ENCODE assay signal across 16 cellular contexts in the genomic region with DNA sequence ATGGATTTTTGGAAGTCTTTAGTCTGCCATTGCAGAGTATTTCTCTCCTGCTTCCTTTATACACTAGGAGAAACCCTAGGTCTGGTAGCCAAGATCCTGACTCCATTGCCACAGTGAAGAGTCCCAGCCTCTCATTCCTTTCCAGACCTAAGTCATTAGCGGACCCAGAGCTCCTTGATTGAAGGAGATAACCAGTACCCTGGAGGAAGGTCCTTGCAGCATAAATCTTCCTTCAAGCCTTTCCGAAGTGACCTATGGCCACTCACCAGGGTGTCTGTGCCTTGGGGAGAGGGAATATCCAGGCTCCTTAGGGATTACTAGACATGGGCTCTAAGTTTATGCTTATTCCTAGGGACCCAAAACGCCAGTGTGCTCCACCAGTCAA. TPM values are rescaled to one million over a fixed set of nuclear protein-coding genes. Genes with fewer than 3 reads are reported as not detected.
A peak's percentile ranks its signal among the peaks of the same experiment; 100 is the strongest.
DNase-seq lines count a peak whose midpoint lies in the region; ATAC-seq lines count a peak whose summit lies in the region.
"Had no signal": no experiment of that assay in that cellular context is flagged by ENCODE, and none has a peak within 500 bp of the region (broad histone marks: within the 10 kb centered on the region; RNA-seq: fewer than 3 reads in every experiment).

No MANE protein-coding gene starts in this region.

- no peaks in the 10 kb centered on the region for H3K4me1 Mint-ChIP-seq in stimulated activated effector memory CD8-positive, alpha-beta T cell treated with anti-CD3 and anti-CD28 coated beads, Interleukin-12 subunit alpha, Interleukin-12 subunit beta, amount 100 ng/mL, for 72 hours
- H3K4me1 Mint-ChIP-seq: B cell; CD4-positive, CD25-positive, alpha-beta regulatory T cell; GM23338 had no signal

- no peak overlapping the region for H3K18ac ChIP-seq in mesendoderm (ENCODE audit: low read length)

- H2BK15ac ChIP-seq in mesendoderm (replicated peaks; ENCODE audit: low read depth) = no peak overlapping the region

- no peaks in the 10 kb centered on the region for H3K79me1 ChIP-seq in mesendoderm (ENCODE audit: low read length)

- H3K4me3 Mint-ChIP-seq in stimulated activated effector memory CD8-positive, alpha-beta T cell treated with anti-CD3 and anti-CD28 coated beads, Interleukin-12 subunit alpha, Interleukin-12 subunit beta, amount 100 ng/mL, for 72 hours = no peak overlapping the region
- H3K4me3 Mint-ChIP-seq: B cell; CD4-positive, CD25-positive, alpha-beta regulatory T cell; CD8-positive, alpha-beta T cell; GM23338; H9 had no signal

- H4K5ac ChIP-seq in mesendoderm (ENCODE audit: low read length) = no peak overlapping the region

- no peak overlapping the region for H3K56ac ChIP-seq in mesendoderm (ENCODE audit: low read length)

- no peaks in the 10 kb centered on the region for H3K27me3 ChIP-seq in mesendoderm (ENCODE audit: insufficient read depth, low read length, poor library complexity)
- H3K27me3 ChIP-seq: BLaER1 had no signal

- H3K27ac Mint-ChIP-seq in stimulated activated effector memory CD8-positive, alpha-beta T cell treated with anti-CD3 and anti-CD28 coated beads, Interleukin-12 subunit alpha, Interleukin-12 subunit beta, amount 100 ng/mL, for 72 hours = peak overlapping the region; percentile 19
- H3K27ac Mint-ChIP-seq: B cell; CD4-positive, CD25-positive, alpha-beta regulatory T cell; CD8-positive, alpha-beta T cell; GM23338; H9 had no signal

- H3K23ac ChIP-seq in mesendoderm (ENCODE audit: low read length) = no peak overlapping the region

- H2BK120ac ChIP-seq in mesendoderm (ENCODE audit: low read depth, low read length) = no peak overlapping the region

- H3K4me3 ChIP-seq in mesendoderm (ENCODE audit: low read length) = no peak overlapping the region
- H3K4me3 ChIP-seq: BLaER1, GM23338 had no signal

- H3K9me3 Mint-ChIP-seq in stimulated activated effector memory CD8-positive, alpha-beta T cell treated with anti-CD3 and anti-CD28 coated beads, Interleukin-12 subunit alpha, Interleukin-12 subunit beta, amount 100 ng/mL, for 72 hours = no peaks in the 10 kb centered on the region
- H3K9me3 Mint-ChIP-seq: CD8-positive, alpha-beta T cell; GM23338; H9 had no signal

- H3K79me2 ChIP-seq in mesendoderm (ENCODE audit: control insufficient read depth, insufficient read depth, low read length) = no peaks in the 10 kb centered on the region

- H3K9ac ChIP-seq in mesendoderm (ENCODE audit: low read length) = no peak overlapping the region
- H3K9ac ChIP-seq: BLaER1 had no signal

- peak; percentile 83 for DNase-seq in SK-N-DZ (ENCODE audit: low spot score)
- peak; percentile 30 for DNase-seq in mesendoderm
- DNase-seq in stimulated activated effector memory CD8-positive, alpha-beta T cell treated with anti-CD3 and anti-CD28 coated beads, Interleukin-12 subunit alpha, Interleukin-12 subunit beta, amount 100 ng/mL, for 72 hours (ENCODE audit: low spot score in 2 of 2) = no peak
- DNase-seq in dedifferentiated amniotic fluid mesenchymal stem cell (ENCODE audit: extremely low spot score) = no peak
- DNase-seq in UCSD-AML1 (lab: John Stamatoyannopoulos, UW; ENCODE audit: unreplicated experiment) = no peak
- DNase-seq: Caco-2; CD4-positive, CD25-positive, alpha-beta regulatory T cell; CD8-positive, alpha-beta T cell; DMS53; DMS79 treated with DMSO at 0.1 percent for 48 hours; H9 had no signal

- no peak overlapping the region for H4K8ac ChIP-seq in mesendoderm (ENCODE audit: low read depth, low read length)

- H3K36me3 Mint-ChIP-seq in stimulated activated effector memory CD8-positive, alpha-beta T cell treated with anti-CD3 and anti-CD28 coated beads, Interleukin-12 subunit alpha, Interleukin-12 subunit beta, amount 100 ng/mL, for 72 hours = peaks cover 25% of the 10 kb centered on the region

- no peaks in the 10 kb centered on the region for H3K36me3 ChIP-seq in mesendoderm (ENCODE audit: control insufficient read depth, insufficient read depth, low read length)

- no CpG with 5 or more reads among the region's 3 CpGs for WGBS in mesendoderm (ENCODE audit: extremely low coverage, insufficient coverage, low lambda C conversion rate)

- no peak overlapping the region for H3K27ac ChIP-seq in mesendoderm (ENCODE audit: low read depth, low read length)
- H3K27ac ChIP-seq: BLaER1 had no signal

- H3K4me1 ChIP-seq in mesendoderm (ENCODE audit: control insufficient read depth, low read depth, low read length) = no peaks in the 10 kb centered on the region
- H3K4me1 ChIP-seq: BLaER1 had no signal

- no peak overlapping the region for H3K4me2 ChIP-seq in mesendoderm (ENCODE audit: low read length)
- H3K4me2 ChIP-seq: BLaER1, GM23338 had no signal

- ATAC-seq in stimulated activated effector memory CD8-positive, alpha-beta T cell treated with anti-CD3 and anti-CD28 coated beads, Interleukin-12 subunit alpha, Interleukin-12 subunit beta, amount 100 ng/mL, for 72 hours = no peak
- ATAC-seq in GM19328 (IDR thresholded peaks at IDR 0.05; ENCODE audit: unreplicated experiment) = no peak
- ATAC-seq: CD8-positive, alpha-beta T cell; GM23338; HCT116 had no signal

- no peak overlapping the region for H2BK5ac ChIP-seq in mesendoderm (ENCODE audit: low read length)

- H2AK5ac ChIP-seq in mesendoderm (ENCODE audit: low read length) = no peak overlapping the region

- no peak overlapping the region for H3K4ac ChIP-seq in mesendoderm (ENCODE audit: low read depth, low read length)

RNA-seq across cellular contexts. Expression of a gene that starts 35.8 kb away (rescaled TPM):
- polyA plus RNA-seq in SK-N-DZ (2014; cell fraction: cytosol; rRNA removed) = 21.8 and 27.0 TPM in 2 replicates
- 14.7 and 24.2 TPM in 2 replicates for polyA plus RNA-seq in SK-N-DZ (2014; cell fraction: nucleus; rRNA removed)
- polyA plus RNA-seq in mesendoderm (2013, experiment 1 of 2) = 24.5 TPM
- polyA plus RNA-seq in mesendoderm (2013, experiment 2 of 2) = 23.1 TPM

RNA-seq across cellular contexts. Expression of a gene that starts 38.3 kb away (rescaled TPM):
- 0.10 and 0.60 TPM in 2 replicates for polyA plus RNA-seq in SK-N-DZ (2014; cell fraction: cytosol; rRNA removed)
- 0.13 TPM in 1 of 2 replicates, not detected in the other for polyA plus RNA-seq in SK-N-DZ (2014; cell fraction: nucleus; rRNA removed)
- polyA plus RNA-seq in mesendoderm (2013, experiment 1 of 2) = 1.7 TPM
- 1.6 TPM for polyA plus RNA-seq in mesendoderm (2013, experiment 2 of 2)
- polyA plus RNA-seq: CD4-positive, CD25-positive, alpha-beta regulatory T cell had no signal

Comparison
In these comparisons a context has a peak if more than half of its experiments do, and no peak if none do; other contexts are left out.
1. DNase-seq: peak in SK-N-DZ (single experiment) and mesendoderm (single experiment); none in stimulated activated effector memory CD8-positive, alpha-beta T cell treated with anti-CD3 and anti-CD28 coated beads, Interleukin-12 subunit alpha, Interleukin-12 subunit beta, amount 100 ng/mL, for 72 hours (0 of 2), dedifferentiated amniotic fluid mesenchymal stem cell (single experiment) and UCSD-AML1 (single experiment).